8 cellular contexts compared by ENCODE assay signal in genomic region chr4:184538023-184538599, GRCh38.
A peak's percentile ranks its signal among the peaks of the same experiment; 100 is the strongest.
DNase-seq lines count a peak whose midpoint lies in the region; ATAC-seq and TF ChIP-seq lines count a peak whose summit lies in the region.

No MANE protein-coding gene starts in this region.

- peak; percentile 79 for TF ChIP-seq CTCF in RWPE1 (conservative IDR thresholded peaks at IDR 0.05; ENCODE audit: low read depth)
- TF ChIP-seq CTCF in fibroblast of villous mesenchyme (IDR thresholded peaks at IDR 0.05; ENCODE audit: insufficient read depth, low read depth, low read length), result peak; percentile 78
- TF ChIP-seq CTCF in neural crest cell (conservative IDR thresholded peaks at IDR 0.05), result peak; percentile 72

- peak overlapping the region; percentile 86 for H3K27ac ChIP-seq in Karpas-422 (ENCODE audit: low read length)
- H3K27ac ChIP-seq in RWPE1, result peak overlapping the region; percentile 83

- DNase-seq in DMS79 (lab: John Stamatoyannopoulos, UW), result peak; percentile 41
- peak; percentile 86 for DNase-seq in Karpas-422
- peak; percentile 82 for DNase-seq in RWPE1 (ENCODE audit: low spot score)
- DNase-seq in activated effector memory CD4-positive, alpha-beta T cell treated with Interleukin-2 at 50 U/mL for 16 hours, result peak; percentile 57
- peak; percentile 92 for DNase-seq in fibroblast of villous mesenchyme (ENCODE audit: low read depth)
- DNase-seq in neural crest cell (ENCODE audit: low read depth, low spot score), result peak; percentile 59
- DNase-seq in stromal cell of bone marrow (ENCODE audit: low read depth), result peak; percentile 86

- peak overlapping the region; percentile 93 for H3K4me2 ChIP-seq in Karpas-422 (ENCODE audit: low read depth, low read length, poor library complexity, severe bottlenecking)

- peak overlapping the region; percentile 82 for H3K9ac ChIP-seq in Karpas-422 (ENCODE audit: low read length)

- H3K4me1 ChIP-seq in Karpas-422 (ENCODE audit: low read length), result peaks cover 31% of the 10 kb centered on the region

- no peaks in the 10 kb centered on the region for H3K27me3 ChIP-seq in Karpas-422 (ENCODE audit: low read length)

- H3K4me3 Mint-ChIP-seq in neural crest cell, result peak overlapping the region; percentile 95

- H3K27ac Mint-ChIP-seq in neural crest cell (ENCODE audit: unreplicated experiment), result peak overlapping the region; percentile 97

- no peaks in the 10 kb centered on the region for H3K9me2 ChIP-seq in Karpas-422 (replicated peaks; ENCODE audit: insufficient read depth, low read length)

- H3K4me3 ChIP-seq in Karpas-422 (ENCODE audit: low read length), result peak overlapping the region; percentile 77
- peak overlapping the region; percentile 82 for H3K4me3 ChIP-seq in fibroblast of villous mesenchyme (ENCODE audit: low read depth, low read length)

- ATAC-seq in GM21737 (IDR thresholded peaks at IDR 0.05; ENCODE audit: unreplicated experiment), result peak; percentile 53

- no peaks in the 10 kb centered on the region for H3K9me3 ChIP-seq in Karpas-422 (ENCODE audit: low read length)

- peak overlapping the region; percentile 63 for H2AFZ ChIP-seq in Karpas-422 (ENCODE audit: low read length)

- POLR2A ChIA-PET in RWPE1 (lab: Yijun Ruan, JAX; ENCODE audit: low non-redundant PET), result interaction anchor here (0.8 to 1.4 kb wide), 3 partner anchors 40 to 256 kb away, joined by 3 to 5 read pairs (median 3); no protein-coding TSS in a partner anchor

- H3K9me3 Mint-ChIP-seq in neural crest cell, result no peaks in the 10 kb centered on the region

- no peaks in the 10 kb centered on the region for H4K20me1 ChIP-seq in Karpas-422 (ENCODE audit: insufficient read depth, low read depth, low read length)

- H3K79me2 ChIP-seq in Karpas-422 (ENCODE audit: low read length), result peaks cover 5% of the 10 kb centered on the region; the same call in 1 of the 2 replicates

- CTCF ChIA-PET in RWPE1 (lab: Yijun Ruan, JAX), result interaction anchor here (0.6 to 1.4 kb wide), 2 partner anchors 250 to 282 kb away, joined by 3 to 5 read pairs; no protein-coding TSS in a partner anchor

- no peaks in the 10 kb centered on the region for H3K27me3 Mint-ChIP-seq in neural crest cell (ENCODE audit: low read depth)

- H3K4me1 Mint-ChIP-seq in neural crest cell, result peaks cover 45% of the 10 kb centered on the region

- no peaks in the 10 kb centered on the region for H3K36me3 ChIP-seq in Karpas-422 (ENCODE audit: insufficient read depth, low read length)

- H3K36me3 Mint-ChIP-seq in neural crest cell (ENCODE audit: low read depth), result no peaks in the 10 kb centered on the region

Comparison
In these comparisons a context has a peak if more than half of its experiments do, and no peak if none do; other contexts are left out.
1. Peak in every context shown above with its lines: DNase-seq, ATAC-seq, H3K4me3 ChIP-seq and H3K27ac ChIP-seq.
2. DNase-seq: peak in every context shown above with its lines; median percentile 92 in fibroblast of villous mesenchyme; 86 in Karpas-422; 86 in stromal cell of bone marrow; 82 in RWPE1; 59 in neural crest cell; 57 in activated effector memory CD4-positive, alpha-beta T cell treated with Interleukin-2 at 50 U/mL for 16 hours; 41 in DMS79.